In genomic region chr9:74526215-74526614, GRCh38 we compare ENCODE assay signal across 21 cellular contexts.
"Had no signal": no experiment of that assay in that cellular context is flagged by ENCODE, and none has a peak within 500 bp of the region (broad histone marks: within the 10 kb centered on the region; RNA-seq: fewer than 3 reads in every experiment).

No MANE protein-coding gene starts in this region.

- H3K36me3 ChIP-seq: gastrocnemius medialis, lower lobe of right lung, thoracic aorta had no signal

- H3K4me2 ChIP-seq: smooth muscle cell had no signal

- H3K4me3 ChIP-seq: gastrocnemius medialis, lower lobe of right lung, smooth muscle cell, thoracic aorta had no signal

- ATAC-seq: activated CD8-positive, alpha-beta memory T cell treated with anti-CD3 and anti-CD28 coated beads, Interleukin-2, amount 10 ng/mL, durations not matched to agents 7 days and 5 days; activated CD8-positive, alpha-beta T cell treated with anti-CD3 and anti-CD28 coated beads for 36 hours; activated naive CD8-positive, alpha-beta T cell treated with anti-CD3 and anti-CD28 coated beads, Interleukin-2, amount 50 U/mL, for 24 hours; gastrocnemius medialis; left lobe of liver; lower lobe of right lung; sciatic nerve had no signal

- DNase-seq: activated CD4-positive, alpha-beta T cell treated with anti-CD3 and anti-CD28 coated beads, Interleukin-2, amount 10 ng/mL, durations not matched to agents 24 days and 14 days; activated CD4-positive, CD25-positive, alpha-beta regulatory T cell; activated CD8-positive, alpha-beta memory T cell treated with anti-CD3 and anti-CD28 coated beads, Interleukin-2, amount 10 ng/mL, durations not matched to agents 7 days and 5 days; activated CD8-positive, alpha-beta T cell treated with anti-CD3 and anti-CD28 coated beads for 36 hours; activated gamma-delta T cell; activated naive CD4-positive, alpha-beta T cell treated with anti-CD3 and anti-CD28 coated beads, Interleukin-2, amount 50 U/mL, for 16 hours; activated naive CD8-positive, alpha-beta T cell treated with anti-CD3 and anti-CD28 coated beads, Interleukin-2, amount 50 U/mL, for 24 hours; activated T-cell treated with anti-CD3 and anti-CD28 coated beads for 4 hours; effector CD4-positive, alpha-beta T cell; gastrocnemius medialis; hypothalamus; lower lobe of right lung; mesendoderm; naive B cell; stimulated activated CD4-positive, alpha-beta T cell treated with anti-CD3 and anti-CD28 coated beads, Interleukin-4, amount 100 ng/mL, for 24 hours; stimulated activated naive CD4-positive, alpha-beta T cell treated with Interleukin-2 at 50 U/mL for 16 hours; T-helper 9 cell had no signal

- H3K27ac ChIP-seq: gastrocnemius medialis, lower lobe of right lung, thoracic aorta had no signal

- H3K27me3 ChIP-seq: gastrocnemius medialis had no signal

- H3K4me1 ChIP-seq: gastrocnemius medialis, lower lobe of right lung had no signal

- H3K9me3 ChIP-seq: gastrocnemius medialis, lower lobe of right lung, thoracic aorta had no signal
